In genomic region chr17:1649844-1650409, GRCh38 we compare ENCODE assay signal across 8 cellular contexts. TPM values are rescaled to one million over a fixed set of nuclear protein-coding genes. Genes with fewer than 3 reads are reported as not detected.
DNase-seq lines count a peak whose midpoint lies in the region; ATAC-seq and TF ChIP-seq lines count a peak whose summit lies in the region.

Gene RILP (minus strand): TSS chr17:1649866. CDS start chr17:1649804, 62 bp downstream.

- peak; percentile 9 for ATAC-seq in GM18502 (IDR thresholded peaks at IDR 0.05; ENCODE audit: poor library complexity, unreplicated experiment)
- ATAC-seq in GM18909 (IDR thresholded peaks at IDR 0.05; ENCODE audit: poor library complexity, unreplicated experiment), result no peak
- no peak for ATAC-seq in HG02571 (IDR thresholded peaks at IDR 0.05; ENCODE audit: unreplicated experiment)

- POLR2A ChIA-PET in MCF 10A (lab: Yijun Ruan, JAX), result interaction anchor here (0.6 to 3.8 kb wide), 30 partner anchors 9 to 388 kb away, joined by 3 to 48 read pairs (median 5); partner anchors contain the start of genes INPP5K, PITPNA, PRPF8 and RPA1

- H3K27ac Mint-ChIP-seq in MCF 10A (ENCODE audit: low read depth, unreplicated experiment), result peak within 1 kb of the TSS; percentile 23

- peak within 1 kb of the TSS; percentile 88 for H3K27ac ChIP-seq in skeletal muscle tissue (ENCODE audit: low read depth, low read length)

- H3K36me3 ChIP-seq in skeletal muscle tissue (ENCODE audit: control insufficient read depth in 3 of 3, insufficient read depth in 3 of 3, low read length in 3 of 3), result peaks cover 61 to 69% (median 63%) of the 10 kb centered on the region in 3 donors

- no peaks in the 10 kb centered on the region for H3K4me1 Mint-ChIP-seq in MCF 10A (ENCODE audit: insufficient read depth, unreplicated experiment)

- peak within 1 kb of the TSS; percentile 77 to 85 (median 84) for H3K4me3 ChIP-seq in skeletal muscle tissue (ENCODE audit: low read length in 3 of 3)

- H3K9ac ChIP-seq in skeletal muscle tissue (ENCODE audit: low read depth in 1 of 3, low read length in 3 of 3), result peak within 1 kb of the TSS; percentile 85 to 96 (median 90)

- H3K36me3 Mint-ChIP-seq in MCF 10A (ENCODE audit: insufficient read depth, unreplicated experiment), result peaks cover 50% of the 10 kb centered on the region

- intact Hi-C loops in MCF 10A (cut with micrococcal nuclease), result loop anchor here (2.0 kb wide), 2 partner anchors 67 to 73 kb away; no protein-coding TSS in a partner anchor

- no peak for TF ChIP-seq CTCF in MCF 10A (IDR thresholded peaks at IDR 0.05; ENCODE audit: unreplicated experiment)

- no peaks in the 10 kb centered on the region for H3K9me3 ChIP-seq in skeletal muscle tissue (ENCODE audit: control insufficient read depth in 3 of 3, low read length in 3 of 3)

- peak; percentile 82 for DNase-seq in A172 (ENCODE audit: low spot score)
- DNase-seq in NOMO-1 (lab: John Stamatoyannopoulos, UW; ENCODE audit: unreplicated experiment in 2 of 2), result peak; percentile 42 to 60
- DNase-seq in MCF 10A (ENCODE audit: unreplicated experiment), result peak; percentile 78
- DNase-seq in iPS-NIHi11 (ENCODE audit: low spot score), result peak; percentile 82

- H3K27me3 ChIP-seq in skeletal muscle tissue (ENCODE audit: control insufficient read depth in 3 of 3, insufficient read depth in 3 of 3, low read length in 3 of 3), result no peaks in the 10 kb centered on the region

- H3K9me3 Mint-ChIP-seq in MCF 10A (ENCODE audit: unreplicated experiment), result no peaks in the 10 kb centered on the region

- BruUV-seq in MCF 10A (replicated peaks; lab: Mats Ljungman, UMichigan), result no TSS peak

- H3K4me1 ChIP-seq in skeletal muscle tissue (ENCODE audit: control insufficient read depth in 3 of 3, insufficient read depth in 3 of 3, low read length in 3 of 3), result peaks cover 37 to 48% (median 45%) of the 10 kb centered on the region in 3 donors

- no peaks in the 10 kb centered on the region for H3K27me3 Mint-ChIP-seq in MCF 10A (ENCODE audit: insufficient read depth, unreplicated experiment)

- H3K4me3 Mint-ChIP-seq in MCF 10A (ENCODE audit: unreplicated experiment), result peak within 1 kb of the TSS; percentile 70

- CTCF ChIA-PET in MCF 10A (lab: Yijun Ruan, JAX), result interaction anchor here (0.5 to 3.5 kb wide), 18 partner anchors 13 to 253 kb away, joined by 3 to 37 read pairs (median 4); partner anchors contain the start of gene SLC43A2

RNA-seq across cellular contexts. Expression of gene RILP, which starts in this region (rescaled TPM):
- total RNA-seq in A172 (2014; rRNA removed; shearing (Covaris generic)), result 5.6 and 20.3 TPM in 2 replicates
- total RNA-seq in MCF 10A (2022) (1.6 and 2.6 TPM in 2 replicates), skeletal muscle tissue (9.9 TPM)
